8 cellular contexts compared by ENCODE assay signal in the genomic region with DNA sequence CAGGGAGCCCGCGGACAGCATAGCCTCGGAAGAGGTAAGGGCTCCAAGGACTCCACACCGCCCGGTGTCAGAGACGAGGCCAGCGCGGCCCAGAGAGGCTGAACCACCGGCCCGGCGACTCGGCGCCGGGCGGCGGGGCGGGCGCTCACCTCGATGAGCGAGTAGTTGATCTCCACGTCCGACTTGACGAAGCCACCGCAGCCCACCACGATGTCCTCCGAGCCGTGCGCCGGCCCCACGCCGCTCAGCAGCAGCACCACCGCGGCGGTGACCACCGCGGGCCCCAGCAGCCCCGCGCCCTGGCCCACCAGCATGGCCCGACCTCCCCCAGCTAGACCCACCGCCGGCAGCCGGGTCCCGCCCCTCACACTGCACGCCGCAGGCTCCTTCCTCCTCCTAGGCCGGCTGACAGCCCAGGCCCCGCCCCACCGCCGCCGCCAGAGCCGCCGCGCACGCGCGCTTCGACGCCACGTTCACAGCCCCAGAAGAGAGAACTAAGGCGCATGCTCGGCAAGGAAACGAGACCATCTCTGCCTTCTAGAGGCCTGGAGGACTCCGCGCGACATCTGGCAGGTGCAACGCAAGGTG. TPM values are rescaled to one million over a fixed set of nuclear protein-coding genes. Genes with fewer than 3 reads are reported as not detected.
A peak's percentile ranks its signal among the peaks of the same experiment; 100 is the strongest.
DNase-seq lines count a peak whose midpoint lies in the region; ATAC-seq and TF ChIP-seq lines count a peak whose summit lies in the region.
"Not testable (repeated sequence)": the region's sequence is repeated elsewhere in the genome, so short reads cannot be mapped to it uniquely, and the experiment has no call there.

A gene with protein sequence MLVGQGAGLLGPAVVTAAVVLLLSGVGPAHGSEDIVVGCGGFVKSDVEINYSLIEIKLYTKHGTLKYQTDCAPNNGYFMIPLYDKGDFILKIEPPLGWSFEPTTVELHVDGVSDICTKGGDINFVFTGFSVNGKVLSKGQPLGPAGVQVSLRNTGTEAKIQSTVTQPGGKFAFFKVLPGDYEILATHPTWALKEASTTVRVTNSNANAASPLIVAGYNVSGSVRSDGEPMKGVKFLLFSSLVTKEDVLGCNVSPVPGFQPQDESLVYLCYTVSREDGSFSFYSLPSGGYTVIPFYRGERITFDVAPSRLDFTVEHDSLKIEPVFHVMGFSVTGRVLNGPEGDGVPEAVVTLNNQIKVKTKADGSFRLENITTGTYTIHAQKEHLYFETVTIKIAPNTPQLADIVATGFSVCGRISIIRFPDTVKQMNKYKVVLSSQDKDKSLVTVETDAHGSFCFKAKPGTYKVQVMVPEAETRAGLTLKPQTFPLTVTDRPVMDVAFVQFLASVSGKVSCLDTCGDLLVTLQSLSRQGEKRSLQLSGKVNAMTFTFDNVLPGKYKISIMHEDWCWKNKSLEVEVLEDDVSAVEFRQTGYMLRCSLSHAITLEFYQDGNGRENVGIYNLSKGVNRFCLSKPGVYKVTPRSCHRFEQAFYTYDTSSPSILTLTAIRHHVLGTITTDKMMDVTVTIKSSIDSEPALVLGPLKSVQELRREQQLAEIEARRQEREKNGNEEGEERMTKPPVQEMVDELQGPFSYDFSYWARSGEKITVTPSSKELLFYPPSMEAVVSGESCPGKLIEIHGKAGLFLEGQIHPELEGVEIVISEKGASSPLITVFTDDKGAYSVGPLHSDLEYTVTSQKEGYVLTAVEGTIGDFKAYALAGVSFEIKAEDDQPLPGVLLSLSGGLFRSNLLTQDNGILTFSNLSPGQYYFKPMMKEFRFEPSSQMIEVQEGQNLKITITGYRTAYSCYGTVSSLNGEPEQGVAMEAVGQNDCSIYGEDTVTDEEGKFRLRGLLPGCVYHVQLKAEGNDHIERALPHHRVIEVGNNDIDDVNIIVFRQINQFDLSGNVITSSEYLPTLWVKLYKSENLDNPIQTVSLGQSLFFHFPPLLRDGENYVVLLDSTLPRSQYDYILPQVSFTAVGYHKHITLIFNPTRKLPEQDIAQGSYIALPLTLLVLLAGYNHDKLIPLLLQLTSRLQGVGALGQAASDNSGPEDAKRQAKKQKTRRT (minus strand): TSS at position 371 of the 588 bp plus-strand sequence. CDS start 57 bp downstream, at position 314.

- H3K27me3 Mint-ChIP-seq in naive thymus-derived CD4-positive, alpha-beta T cell: not testable (repeated sequence)

- TF ChIP-seq CTCF in fibroblast of lung (conservative IDR thresholded peaks at IDR 0.05 in 1 of 2, IDR thresholded peaks at IDR 0.05 in 1 of 2; ENCODE audit: low read depth in 1 of 2, low read length in 2 of 2): not testable (repeated sequence)

- POLR2A ChIA-PET in naive thymus-derived CD4-positive, alpha-beta T cell (lab: Charles Lee): not testable (repeated sequence)

- H3K9me3 Mint-ChIP-seq in naive thymus-derived CD4-positive, alpha-beta T cell: not testable (repeated sequence)

- H4K20me1 ChIP-seq in BLaER1 treated with 17β-estradiol and CSF1 and Interleukin-3, amounts not matched to agents 10 nM and 100 nM: peaks cover 0 to 16% (median 0%) of the 10 kb centered on the region in 11 experiments; a peak in 3 of 22 replicates
- not testable (repeated sequence) for H4K20me1 ChIP-seq in fibroblast of lung (ENCODE audit: control insufficient read depth, extremely low read depth, insufficient read depth, low read length)

- CTCF ChIA-PET in naive thymus-derived CD4-positive, alpha-beta T cell (lab: Charles Lee): not testable (repeated sequence)

- not testable (repeated sequence) for H3K36me3 Mint-ChIP-seq in naive thymus-derived CD4-positive, alpha-beta T cell

- not testable (repeated sequence) for H3K36me3 ChIP-seq in BLaER1 treated with 17β-estradiol and CSF1 and Interleukin-3, amounts not matched to agents 10 nM and 100 nM; SK-N-MC (ENCODE audit: insufficient read depth, low read length); fibroblast of lung (ENCODE audit: control insufficient read depth, insufficient read depth, low read length); naive thymus-derived CD4-positive, alpha-beta T cell (ENCODE audit: control insufficient read depth in 2 of 3, insufficient read depth in 3 of 3, low read length in 3 of 3)

- not testable (repeated sequence) for H3K4me1 ChIP-seq in BLaER1 treated with 17β-estradiol and CSF1 and Interleukin-3, amounts not matched to agents 10 nM and 100 nM; fibroblast of lung (ENCODE audit: control insufficient read depth, extremely low read depth, insufficient read depth, low read length); naive thymus-derived CD4-positive, alpha-beta T cell (ENCODE audit: control insufficient read depth in 2 of 2, insufficient read depth in 2 of 2, low read length in 2 of 2)

- not testable (repeated sequence) for DNase-seq in SK-N-MC (ENCODE audit: low read depth, low spot score)
- peak; percentile 88 for DNase-seq in activated T-helper 9 cell treated with anti-CD3 and anti-CD28 coated beads, Interleukin-2, amount 50 U/mL, for 16 hours (ENCODE audit: low read depth)
- DNase-seq in fibroblast of lung (ENCODE audit: low read depth in 2 of 2): peak in 1 of 2 donors; percentile 8
- DNase-seq in naive thymus-derived CD4-positive, alpha-beta T cell: peak; percentile 88 to 99 (median 96)
- DNase-seq in stimulated activated CD8-positive, alpha-beta memory T cell treated with anti-CD3 and anti-CD28 coated beads, Interleukin-12 subunit alpha, Interleukin-12 subunit beta, amount 100 ng/mL, for 1 hour (ENCODE audit: low read depth): peak; percentile 81

- intact Hi-C loops in naive thymus-derived CD4-positive, alpha-beta T cell (cut with micrococcal nuclease): not testable (repeated sequence)

- H3K27ac Mint-ChIP-seq in naive thymus-derived CD4-positive, alpha-beta T cell: peak within 1 kb of the TSS in 3 of 9 donors; percentile 61 to 73 (median 68)

- peaks cover 0 to 19% (median 14%) of the 10 kb centered on the region in 7 donors for H3K4me1 Mint-ChIP-seq in naive thymus-derived CD4-positive, alpha-beta T cell

- ATAC-seq in GM19467 (IDR thresholded peaks at IDR 0.05; ENCODE audit: unreplicated experiment) (peak; percentile 94), HG03196 (IDR thresholded peaks at IDR 0.05; ENCODE audit: unreplicated experiment) (peak; percentile 93)
- ATAC-seq in naive thymus-derived CD4-positive, alpha-beta T cell: peak; percentile 97

- not testable (repeated sequence) for H3K79me2 ChIP-seq in fibroblast of lung (ENCODE audit: control insufficient read depth, insufficient read depth, low read length)

- not testable (repeated sequence) for H3K9me3 ChIP-seq in BLaER1 treated with 17β-estradiol and CSF1 and Interleukin-3, amounts not matched to agents 10 nM and 100 nM (replicated peaks in 1 of 11); SK-N-MC (ENCODE audit: low read depth, low read length); fibroblast of lung (ENCODE audit: control insufficient read depth, insufficient read depth, low read depth, low read length); naive thymus-derived CD4-positive, alpha-beta T cell (ENCODE audit: control insufficient read depth in 2 of 3, low read length in 3 of 3)

- peak within 1 kb of the TSS; percentile 56 to 71 (median 64) for H3K4me3 ChIP-seq in BLaER1 treated with 17β-estradiol and CSF1 and Interleukin-3, amounts not matched to agents 10 nM and 100 nM
- H3K4me3 ChIP-seq in SK-N-MC (peak within 1 kb of the TSS; percentile 69), fibroblast of lung (replicated peaks in 1 of 4; ENCODE audit: control extremely low read depth in 1 of 4, insufficient read depth in 1 of 4, low read depth in 3 of 4, low read length in 4 of 4) (peak within 1 kb of the TSS in 3 of 4 experiments; percentile 40 to 58 (median 54))
- H3K4me3 ChIP-seq in naive thymus-derived CD4-positive, alpha-beta T cell (ENCODE audit: low read length): peak within 1 kb of the TSS; percentile 27

- H3K4me2 ChIP-seq in BLaER1 treated with 17β-estradiol and CSF1 and Interleukin-3, amounts not matched to agents 10 nM and 100 nM: peak within 1 kb of the TSS in 9 of 11 experiments; percentile 37 to 69 (median 62); a peak in 13 of 22 replicates
- H3K4me2 ChIP-seq in fibroblast of lung (ENCODE audit: extremely low read depth, insufficient read depth, low read length): not testable (repeated sequence)

- H3K9ac ChIP-seq in BLaER1 treated with 17β-estradiol and CSF1 and Interleukin-3, amounts not matched to agents 10 nM and 100 nM: peak within 1 kb of the TSS; percentile 60 to 81 (median 73); a peak in 21 of 22 replicates
- not testable (repeated sequence) for H3K9ac ChIP-seq in SK-N-MC (ENCODE audit: insufficient read length)
- H3K9ac ChIP-seq in fibroblast of lung (ENCODE audit: insufficient read depth, low read length): peak within 1 kb of the TSS; percentile 7

- H2AFZ ChIP-seq in fibroblast of lung (ENCODE audit: low read length): not testable (repeated sequence)

- not testable (repeated sequence) for H3K27me3 ChIP-seq in BLaER1 treated with 17β-estradiol and CSF1 and Interleukin-3, amounts not matched to agents 10 nM and 100 nM; fibroblast of lung (ENCODE audit: control insufficient read depth, insufficient read depth, low read length); naive thymus-derived CD4-positive, alpha-beta T cell (ENCODE audit: control insufficient read depth in 2 of 2, insufficient read depth in 2 of 2, low read length in 2 of 2)

- H3K27ac ChIP-seq in BLaER1 treated with 17β-estradiol and CSF1 and Interleukin-3, amounts not matched to agents 10 nM and 100 nM: peak within 1 kb of the TSS in 9 of 11 experiments; percentile 45 to 63 (median 51); a peak in 11 of 22 replicates
- not testable (repeated sequence) for H3K27ac ChIP-seq in SK-N-MC; fibroblast of lung (ENCODE audit: insufficient read depth, low read length)
- H3K27ac ChIP-seq in naive thymus-derived CD4-positive, alpha-beta T cell (ENCODE audit: low read depth, low read length): peak within 1 kb of the TSS; percentile 57

- H3K4me3 Mint-ChIP-seq in naive thymus-derived CD4-positive, alpha-beta T cell: peak within 1 kb of the TSS; percentile 36 to 83 (median 69)

RNA-seq across cellular contexts. Expression of the gene that starts here (rescaled TPM):
- total RNA-seq in fibroblast of lung: 88.9 and 186 TPM in 2 replicates
- polyA plus RNA-seq in fibroblast of lung: 69.6 and 120 TPM in 2 replicates
- polyA plus RNA-seq in fibroblast of lung (2012): 113 and 164 TPM in 2 replicates
- polyA minus RNA-seq in fibroblast of lung (ENCODE audit: low replicate concordance): 163 and 250 TPM in 2 replicates
- 10 to 100 TPM; 56.0 to 95.0 (median 63.3) TPM for total RNA-seq in naive thymus-derived CD4-positive, alpha-beta T cell
- 10 to 100 TPM; 61.6 to 70.1 TPM for polyA plus RNA-seq in naive thymus-derived CD4-positive, alpha-beta T cell
